24 cellular contexts compared by ENCODE assay signal in genomic region chr10:29609696-29610095, GRCh38.
"Had no signal": no experiment of that assay in that cellular context is flagged by ENCODE, and none has a peak within 500 bp of the region (broad histone marks: within the 10 kb centered on the region; RNA-seq: fewer than 3 reads in every experiment).

No MANE protein-coding gene starts in this region.

- H3K27ac ChIP-seq: colonic mucosa, testis, vagina had no signal

- ATAC-seq: natural killer cell; stimulated activated naive CD8-positive, alpha-beta T cell treated with anti-CD3 and anti-CD28 coated beads, Interleukin-15, amount 100 ng/mL, for 72 hours; T-cell had no signal

- H3K4me1 ChIP-seq: colonic mucosa had no signal

- H3K36me3 Mint-ChIP-seq: natural killer cell had no signal

- H3K27me3 ChIP-seq: colonic mucosa, testis, vagina had no signal

- H3K9ac ChIP-seq: SK-N-SH had no signal

- H3K27ac Mint-ChIP-seq: activated B cell treated with CpG ODN at 0.5 μM for 24 hours; activated CD4-positive, alpha-beta memory T cell treated with anti-CD3 and anti-CD28 coated beads for 36 hours; activated naive CD8-positive, alpha-beta T cell treated with anti-CD3 and anti-CD28 coated beads, Interleukin-2, amount 10 ng/mL, durations not matched to agents 7 days and 5 days; activated T-helper 1 cell treated with anti-CD3 and anti-CD28 coated beads, Interleukin-12 subunit alpha, Interleukin-12 subunit beta, Interleukin-2, Interleukin-4 antibody, amounts not matched to agents 30 ng/mL and 10 ng/mL and 1 ng/mL, durations not matched to agents 14 hours and 24 hours and 36 hours; brain; natural killer cell; T-cell had no signal

- H3K4me3 Mint-ChIP-seq: activated B cell treated with CpG ODN at 0.5 μM for 24 hours; activated CD4-positive, alpha-beta memory T cell treated with anti-CD3 and anti-CD28 coated beads for 36 hours; activated naive CD8-positive, alpha-beta T cell treated with anti-CD3 and anti-CD28 coated beads, Interleukin-2, amount 10 ng/mL, durations not matched to agents 7 days and 5 days; activated T-helper 1 cell treated with anti-CD3 and anti-CD28 coated beads, Interleukin-12 subunit alpha, Interleukin-12 subunit beta, Interleukin-2, Interleukin-4 antibody, amounts not matched to agents 30 ng/mL and 10 ng/mL and 1 ng/mL, durations not matched to agents 14 hours and 24 hours and 36 hours; brain; central memory CD8-positive, alpha-beta T cell; natural killer cell; stimulated activated naive CD8-positive, alpha-beta T cell treated with anti-CD3 and anti-CD28 coated beads, Interleukin-15, amount 100 ng/mL, for 72 hours; T-cell had no signal

- H3K4me1 Mint-ChIP-seq: activated B cell treated with CpG ODN at 0.5 μM for 24 hours; activated naive CD8-positive, alpha-beta T cell treated with anti-CD3 and anti-CD28 coated beads, Interleukin-2, amount 10 ng/mL, durations not matched to agents 7 days and 5 days; stimulated activated naive CD8-positive, alpha-beta T cell treated with anti-CD3 and anti-CD28 coated beads, Interleukin-15, amount 100 ng/mL, for 72 hours had no signal

- H3K9me3 ChIP-seq: colonic mucosa, SK-N-SH, testis, vagina had no signal

- DNase-seq: activated B cell treated with CpG ODN at 0.5 μM for 24 hours; activated CD4-positive, alpha-beta memory T cell treated with anti-CD3 and anti-CD28 coated beads for 36 hours; activated CD4-positive, alpha-beta T cell treated with anti-CD3 and anti-CD28 coated beads for 4 hours; activated gamma-delta T cell treated with Interleukin-2 at 50 U/mL for 16 hours; activated naive CD8-positive, alpha-beta T cell treated with anti-CD3 and anti-CD28 coated beads, Interleukin-2, amount 10 ng/mL, durations not matched to agents 7 days and 5 days; activated T-cell treated with anti-CD3 and anti-CD28 coated beads for 4 hours; amygdala; colonic mucosa; mesendoderm; natural killer cell; occipital lobe; posterior cingulate gyrus; right cardiac atrium; SK-N-SH; small intestine; stimulated activated CD4-positive, alpha-beta T cell treated with anti-CD3 and anti-CD28 coated beads, Interleukin-15, amount 100 ng/mL, for 24 hours; stimulated activated CD4-positive, alpha-beta T cell treated with anti-CD3 and anti-CD28 coated beads, Interleukin-2, amount 100 ng/mL, for 48 hours; stimulated activated naive CD8-positive, alpha-beta T cell treated with anti-CD3 and anti-CD28 coated beads, Interleukin-15, amount 100 ng/mL, for 72 hours; T-cell; testis had no signal

- H3K4me2 ChIP-seq: SK-N-SH had no signal

- H3K36me3 ChIP-seq: colonic mucosa, vagina had no signal

- H3K9me3 Mint-ChIP-seq: central memory CD8-positive, alpha-beta T cell; natural killer cell; T-cell had no signal

- H3K27me3 Mint-ChIP-seq: activated CD4-positive, alpha-beta memory T cell treated with anti-CD3 and anti-CD28 coated beads for 36 hours; activated naive CD8-positive, alpha-beta T cell treated with anti-CD3 and anti-CD28 coated beads, Interleukin-2, amount 10 ng/mL, durations not matched to agents 7 days and 5 days; brain; central memory CD8-positive, alpha-beta T cell; stimulated activated naive CD8-positive, alpha-beta T cell treated with anti-CD3 and anti-CD28 coated beads, Interleukin-15, amount 100 ng/mL, for 72 hours; T-cell had no signal

- H3K4me3 ChIP-seq: colonic mucosa, testis, vagina had no signal
